Comparison of ENCODE assay signal across 8 cellular contexts in genomic region chr5:169637085-169637855, GRCh38. TPM values are rescaled to one million over a fixed set of nuclear protein-coding genes. Genes with fewer than 3 reads are reported as not detected.
DNase-seq lines count a peak whose midpoint lies in the region; ATAC-seq and TF ChIP-seq lines count a peak whose summit lies in the region.

DOCK2 (plus strand) TSS chr5:169637275; CDS start chr5:169637327, 52 bp downstream.

- H3K4me3 ChIP-seq in BLaER1 (peak within 1 kb of the TSS; percentile 80), HUES6 (ENCODE audit: low read depth, low read length) (peak within 1 kb of the TSS; percentile 73), esophagus (ENCODE audit: low read depth in 1 of 2, low read length in 2 of 2) (peak within 1 kb of the TSS; percentile 32 to 47), neutrophil (ENCODE audit: low read depth in 1 of 2, low read length in 1 of 2) (peak within 1 kb of the TSS; percentile 78 to 96), thoracic aorta (peak within 1 kb of the TSS; percentile 69)

- peaks cover 50% of the 10 kb centered on the region for H3K4me1 Mint-ChIP-seq in activated CD4-positive, alpha-beta memory T cell treated with anti-CD3 and anti-CD28 coated beads for 36 hours (ENCODE audit: low read depth)

- peak; percentile 81 for DNase-seq in activated CD4-positive, alpha-beta memory T cell treated with anti-CD3 and anti-CD28 coated beads for 36 hours
- DNase-seq in thoracic aorta (ENCODE audit: low spot score) (no peak), NCI-H187 treated with DMSO at 0.1 percent for 48 hours (lab: John Stamatoyannopoulos, UW) (no peak)

- peaks cover 26% of the 10 kb centered on the region for H4K20me1 ChIP-seq in BLaER1

- H3K4me1 ChIP-seq in BLaER1 (peaks cover 21% of the 10 kb centered on the region), HUES6 (ENCODE audit: control insufficient read depth, insufficient read depth, low read length) (0 out of 2 replicates have a peak, but pooled peaks cover 3% of the 10 kb centered on the region), esophagus (ENCODE audit: control insufficient read depth in 2 of 2, insufficient read depth in 2 of 2, low read length in 1 of 2) (no peaks in the 10 kb centered on the region), neutrophil (ENCODE audit: control insufficient read depth in 1 of 2, insufficient read depth in 1 of 2, low read depth in 1 of 2, low read length in 1 of 2) (peaks cover 48 to 54% of the 10 kb centered on the region in 2 experiments), thoracic aorta (ENCODE audit: control insufficient read depth in 1 of 2, low read depth in 2 of 2) (no peaks in the 10 kb centered on the region)

- peak; percentile 92 for ATAC-seq in GM19467 (IDR thresholded peaks at IDR 0.05; ENCODE audit: unreplicated experiment)
- ATAC-seq in thoracic aorta (ENCODE audit: insufficient number of reproducible peaks, low FRiP score, low read depth): no peak

- H3K4me2 ChIP-seq in BLaER1: peak within 1 kb of the TSS; percentile 86

- POLR2A ChIA-PET in activated CD4-positive, alpha-beta memory T cell treated with anti-CD3 and anti-CD28 coated beads for 36 hours (lab: Charles Lee): interaction anchor here (0.6 to 3.7 kb wide), 12 partner anchors 10 to 217 kb away, joined by 3 to 21 read pairs (median 4); partner anchors contain the start of gene SPDL1

- H3K9me3 ChIP-seq in BLaER1: peaks cover 21% of the 10 kb centered on the region
- peaks cover 9% of the 10 kb centered on the region; the same call in 1 of the 2 replicates for H3K9me3 ChIP-seq in HUES6 (ENCODE audit: control insufficient read depth, insufficient read depth, low read depth, low read length)
- H3K9me3 ChIP-seq in esophagus (ENCODE audit: control insufficient read depth in 2 of 2, insufficient read depth in 1 of 2, low read depth in 1 of 2, low read length in 1 of 2): peaks cover 0 to 9% of the 10 kb centered on the region in 2 donors
- no peaks in the 10 kb centered on the region for H3K9me3 ChIP-seq in neutrophil
- H3K9me3 ChIP-seq in thoracic aorta: no peaks in the 10 kb centered on the region

- WGBS in esophagus, 2 donors: 2 to 3% methylated on average over 41 to 55 of the region's 55 CpGs

- peak; percentile 45 for TF ChIP-seq CTCF in neutrophil (IDR thresholded peaks at IDR 0.05)
- TF ChIP-seq CTCF in thoracic aorta (IDR thresholded peaks at IDR 0.05): no peak

- no peaks in the 10 kb centered on the region for H3K27me3 Mint-ChIP-seq in activated CD4-positive, alpha-beta memory T cell treated with anti-CD3 and anti-CD28 coated beads for 36 hours

- H3K9ac ChIP-seq in BLaER1 (peak within 1 kb of the TSS; percentile 88), HUES6 (ENCODE audit: low read length) (peak within 1 kb of the TSS; percentile 12)

- H3K36me3 ChIP-seq in BLaER1: peaks cover 26% of the 10 kb centered on the region
- H3K36me3 ChIP-seq in HUES6 (ENCODE audit: control insufficient read depth, insufficient read depth, low read length): no peaks in the 10 kb centered on the region
- no peaks in the 10 kb centered on the region for H3K36me3 ChIP-seq in esophagus (ENCODE audit: control insufficient read depth in 2 of 2, insufficient read depth in 2 of 2, low read length in 1 of 2)
- H3K36me3 ChIP-seq in neutrophil: peaks cover 14% of the 10 kb centered on the region
- H3K36me3 ChIP-seq in thoracic aorta: no peaks in the 10 kb centered on the region

- H3K27me3 ChIP-seq in BLaER1 (no peaks in the 10 kb centered on the region), HUES6 (ENCODE audit: control insufficient read depth, insufficient read depth, low read length) (peaks cover 22% of the 10 kb centered on the region), esophagus (ENCODE audit: control insufficient read depth in 1 of 2, insufficient read depth in 2 of 2, low read length in 2 of 2) (no peaks in the 10 kb centered on the region), neutrophil (no peaks in the 10 kb centered on the region), thoracic aorta (replicated peaks; ENCODE audit: insufficient read depth) (no peaks in the 10 kb centered on the region)

- H3K9me3 Mint-ChIP-seq in activated CD4-positive, alpha-beta memory T cell treated with anti-CD3 and anti-CD28 coated beads for 36 hours: peaks cover 17% of the 10 kb centered on the region

- intact Hi-C loops in activated CD4-positive, alpha-beta memory T cell treated with anti-CD3 and anti-CD28 coated beads for 36 hours (cut with micrococcal nuclease): loop anchor here (1.0 to 5.0 kb wide), 4 partner anchors 12 to 1060 kb away; partner anchors contain the start of genes PANK3 and SPDL1

- peak within 1 kb of the TSS; percentile 90 for H3K27ac Mint-ChIP-seq in activated CD4-positive, alpha-beta memory T cell treated with anti-CD3 and anti-CD28 coated beads for 36 hours

- H3K27ac ChIP-seq in BLaER1: peak within 1 kb of the TSS; percentile 95
- H3K27ac ChIP-seq in HUES6 (ENCODE audit: low read depth, low read length): no peak within 1 kb of the TSS
- peak within 1 kb of the TSS in 1 of 2 donors; percentile 27 for H3K27ac ChIP-seq in esophagus (ENCODE audit: low read depth in 2 of 2, low read length in 1 of 2)
- peak within 1 kb of the TSS; percentile 97 for H3K27ac ChIP-seq in neutrophil
- peak within 1 kb of the TSS in 1 of 2 donors; percentile 34 for H3K27ac ChIP-seq in thoracic aorta

- CTCF ChIA-PET in activated CD4-positive, alpha-beta memory T cell treated with anti-CD3 and anti-CD28 coated beads for 36 hours (lab: Charles Lee): interaction anchor here (0.7 to 2.0 kb wide), 3 partner anchors 34 to 56 kb away, joined by 3 to 7 read pairs (median 6); partner anchors contain the start of gene SPDL1

- peak within 1 kb of the TSS; percentile 85 for H3K4me3 Mint-ChIP-seq in activated CD4-positive, alpha-beta memory T cell treated with anti-CD3 and anti-CD28 coated beads for 36 hours

- peaks cover 32% of the 10 kb centered on the region for H3K36me3 Mint-ChIP-seq in activated CD4-positive, alpha-beta memory T cell treated with anti-CD3 and anti-CD28 coated beads for 36 hours

RNA-seq across cellular contexts. Expression of gene DOCK2, which starts in this region (rescaled TPM):
- total RNA-seq in activated CD4-positive, alpha-beta memory T cell treated with anti-CD3 and anti-CD28 coated beads for 36 hours: 100 to 1,000 TPM; 191 to 205 TPM
- polyA plus RNA-seq in esophagus: 1 to 10 TPM in 1 of 2 donors, under 1 TPM in 1; 0.86 to 1.2 TPM
- 10 to 100 TPM; 32.1 to 40.3 TPM for total RNA-seq in thoracic aorta

Comparison
In these comparisons a context has a peak if more than half of its experiments do, and no peak if none do; other contexts are left out.
1. RNA of gene DOCK2 (total RNA-seq): 191 to 205 TPM in activated CD4-positive, alpha-beta memory T cell treated with anti-CD3 and anti-CD28 coated beads for 36 hours; 32.1 to 40.3 TPM in thoracic aorta; every median in the first group is over 4 times any median in the second.
2. Peak in every context shown above with its lines, with median percentiles within 50 percentile points of each other: H3K4me3 ChIP-seq.